ENCODE assay signal across 26 cellular contexts in genomic region chr1:116880952-116881351, GRCh38. TPM values are rescaled to one million over a fixed set of nuclear protein-coding genes. Genes with fewer than 3 reads are reported as not detected.
A peak's percentile ranks its signal among the peaks of the same experiment; 100 is the strongest.
DNase-seq lines count a peak whose midpoint lies in the region; ATAC-seq, FAIRE-seq and TF ChIP-seq lines count a peak whose summit lies in the region.
"Had no signal": no experiment of that assay in that cellular context is flagged by ENCODE, and none has a peak within 500 bp of the region (broad histone marks: within the 10 kb centered on the region; RNA-seq: fewer than 3 reads in every experiment).

No MANE protein-coding gene starts in this region.

- no peak for TF ChIP-seq POLR2A in H1 (IDR thresholded peaks at IDR 0.05; ENCODE audit: control extremely low read depth in 1 of 2, low read depth in 2 of 2, low read length in 2 of 2)

- H3K27me3 ChIP-seq in RWPE2 (ENCODE audit: insufficient read depth, poor library complexity, severe bottlenecking) = no peaks in the 10 kb centered on the region
- H3K27me3 ChIP-seq in H1 (replicated peaks in 1 of 4; ENCODE audit: control insufficient read depth in 3 of 4, extremely low read depth in 1 of 4, insufficient read depth in 3 of 4, low read length in 3 of 4) = no peaks in the 10 kb centered on the region
- no peaks in the 10 kb centered on the region for H3K27me3 ChIP-seq in smooth muscle cell (ENCODE audit: low read depth)
- H3K27me3 ChIP-seq: right lobe of liver, stomach, tibial nerve had no signal

- H3K9ac ChIP-seq in H1 (replicated peaks in 1 of 4; ENCODE audit: extremely low read depth in 1 of 4, low read depth in 3 of 4, low read length in 3 of 4) = no peak overlapping the region
- H3K9ac ChIP-seq in smooth muscle cell (ENCODE audit: low read depth) = no peak overlapping the region
- H3K9ac ChIP-seq: parathyroid adenoma had no signal

- DNase-seq in RWPE2 (ENCODE audit: low spot score) (no peak), H1 (ENCODE audit: low read depth in 1 of 2, low spot score in 2 of 2) (no peak), left ventricle myocardium superior (peak; percentile 59), smooth muscle cell (lab: John Stamatoyannopoulos, UW; ENCODE audit: unreplicated experiment) (no peak), GM19239 (ENCODE audit: insufficient read length, low spot score) (no peak), DMS114 treated with DMSO at 0.1 percent for 48 hours (lab: John Stamatoyannopoulos, UW; ENCODE audit: unreplicated experiment) (no peak)
- DNase-seq: activated CD4-positive, alpha-beta T cell treated with anti-CD3 and anti-CD28 coated beads, Interleukin-2, amount 10 ng/mL, durations not matched to agents 24 days and 14 days; anterior cingulate cortex; CD8-positive, alpha-beta T cell; central memory CD4-positive, alpha-beta T cell; foreskin fibroblast; GF-D8; H7; hippocampal formation; KG1; NCI-H526 treated with DMSO at 0.1 percent for 48 hours; right lobe of liver; stomach had no signal

- H2AK5ac ChIP-seq in H1 (ENCODE audit: low read depth, low read length) = no peak overlapping the region

- no peak overlapping the region for H3K23ac ChIP-seq in H1 (ENCODE audit: insufficient read length)

- H4K20me1 ChIP-seq in H1 (replicated peaks in 1 of 2; ENCODE audit: control insufficient read depth in 1 of 2, insufficient read depth in 2 of 2, low read length in 2 of 2) = no peaks in the 10 kb centered on the region
- H4K20me1 ChIP-seq in smooth muscle cell (ENCODE audit: low read depth) = no peaks in the 10 kb centered on the region

- CTCF ChIA-PET in H1 (lab: Charles Lee; ENCODE audit: partially characterized antibody) = interaction anchor here (0.7 to 7.5 kb wide), 29 partner anchors 12 to 381 kb away, joined by 3 to 79 read pairs (median 5); partner anchors contain the start of gene PTGFRN

- H3F3A ChIP-seq in smooth muscle cell (ENCODE audit: low read depth) = peaks cover 8% of the 10 kb centered on the region

- peak overlapping the region; percentile 47; the same call in 1 of the 2 replicates for H2BK5ac ChIP-seq in H1 (ENCODE audit: low read depth, low read length)

- FAIRE-seq in H1 (lab: Jason Lieb, UNC) (no peak), GM19239 (lab: Jason Lieb, UNC) (no peak)
- FAIRE-seq: endothelial cell of umbilical vein, GM18507, HTR-8/SVneo had no signal

- no peak for TF ChIP-seq RAD21 in H1 (IDR thresholded peaks at IDR 0.05 in 1 of 2, conservative IDR thresholded peaks at IDR 0.05 in 1 of 2; ENCODE audit: low read depth in 2 of 2, low read length in 2 of 2)

- POLR2A ChIA-PET in H1 (lab: Charles Lee; ENCODE audit: partially characterized antibody) = no interaction called here

- 97% methylated on average over 5 of the region's 7 CpGs; no CpG with 5 or more reads in 1 of the 2 experiments for WGBS in H1 (ENCODE audit: extremely low coverage in 1 of 2, insufficient coverage in 1 of 2, insufficient read length in 1 of 2, insufficient replicate concordance in 2 of 2, low coverage in 1 of 2, low lambda C conversion rate in 2 of 2, missing lambda C conversion rate in 1 of 2), 2 experiments
- 93% methylated on average over 7 of the region's 7 CpGs for WGBS in smooth muscle cell (ENCODE audit: low lambda C conversion rate)

- H3K23me2 ChIP-seq in H1 (ENCODE audit: low read depth, low read length) = no peaks in the 10 kb centered on the region; the same call in 1 of the 2 replicates

- peak overlapping the region; percentile 52; the same call in 1 of the 2 replicates for H2BK20ac ChIP-seq in H1 (ENCODE audit: low read length)

- peak overlapping the region; percentile 7 for H2BK120ac ChIP-seq in H1 (replicated peaks; ENCODE audit: low read depth, low read length)

- TF ChIP-seq CTCF in RWPE2 (IDR thresholded peaks at IDR 0.05; ENCODE audit: poor library complexity, severe bottlenecking) (no peak), H1 (IDR thresholded peaks at IDR 0.05; ENCODE audit: control extremely low read depth in 1 of 3, insufficient read depth in 1 of 3, low read depth in 1 of 3, low read length in 3 of 3) (no peak), smooth muscle cell (IDR thresholded peaks at IDR 0.05; ENCODE audit: borderline replicate concordance, insufficient read depth, poor library complexity, severe bottlenecking) (no peak)

- H4K5ac ChIP-seq in H1 (ENCODE audit: insufficient read length, low read depth, low read length) = no peak overlapping the region

- ATAC-seq in RWPE2 (ENCODE audit: low read depth) (no peak), left ventricle myocardium superior (peak; percentile 43), GM21447 (IDR thresholded peaks at IDR 0.05; ENCODE audit: unreplicated experiment) (no peak)
- ATAC-seq: CD8-positive, alpha-beta T cell; natural killer cell treated with Interleukin-12 subunit alpha and Interleukin-12 subunit beta and Interleukin-15 and Interleukin-18, amount 100 ng/mL, for 72 hours; SK-N-SH treated with all-trans-retinoic acid at 6 μM for 48 hours had no signal

- H3K4ac ChIP-seq in H1 (replicated peaks; ENCODE audit: insufficient read length, low read depth, low read length) = peak overlapping the region; percentile 4

- H3K4me2 ChIP-seq in H1 (ENCODE audit: insufficient read depth in 1 of 2, low read depth in 2 of 2, low read length in 2 of 2) (no peak overlapping the region), smooth muscle cell (no peak overlapping the region)

- peak overlapping the region; percentile 78 for H3K27ac ChIP-seq in RWPE2 (ENCODE audit: poor library complexity, severe bottlenecking)
- H3K27ac ChIP-seq in H1 (ENCODE audit: low read depth, low read length) = no peak overlapping the region
- H3K27ac ChIP-seq in smooth muscle cell (ENCODE audit: low read depth) = peak overlapping the region; percentile 91
- H3K27ac ChIP-seq: parathyroid adenoma, right lobe of liver had no signal

- intact Hi-C loops in left ventricle myocardium superior (cut with micrococcal nuclease) = loop anchor here (2.0 kb wide), 1 partner anchor 28 kb away; the partner anchor contains the start of gene PTGFRN

- H3K9me3 ChIP-seq in RWPE2 (ENCODE audit: severe bottlenecking) (no peaks in the 10 kb centered on the region), H1 (ENCODE audit: insufficient read depth in 2 of 2, low read depth in 1 of 2, low read length in 1 of 2) (no peaks in the 10 kb centered on the region), smooth muscle cell (replicated peaks; ENCODE audit: low read depth) (no peaks in the 10 kb centered on the region)
- H3K9me3 ChIP-seq: right lobe of liver, stomach, tibial nerve had no signal

- H2BK12ac ChIP-seq in H1 (ENCODE audit: low read depth, low read length) = no peak overlapping the region

- H3K4me1 ChIP-seq in RWPE2 (ENCODE audit: insufficient read depth, poor library complexity, severe bottlenecking) = peaks cover 38% of the 10 kb centered on the region
- peaks cover 4 to 20% (median 19%) of the 10 kb centered on the region in 4 experiments for H3K4me1 ChIP-seq in H1 (replicated peaks in 1 of 4; ENCODE audit: control insufficient read depth in 3 of 4, insufficient read depth in 4 of 4, low read length in 3 of 4)
- peaks cover 27% of the 10 kb centered on the region for H3K4me1 ChIP-seq in smooth muscle cell (ENCODE audit: low read depth)

- H3K4me3 ChIP-seq in RWPE2 (ENCODE audit: severe bottlenecking) (no peak overlapping the region), H1 (ENCODE audit: extremely low read depth in 1 of 4, insufficient read depth in 2 of 4, low read depth in 3 of 4, low read length in 4 of 4) (no peak overlapping the region), smooth muscle cell (no peak overlapping the region)
- H3K4me3 ChIP-seq: right lobe of liver, stomach, tibial nerve had no signal

- no peak overlapping the region for H2BK15ac ChIP-seq in H1 (ENCODE audit: low read length)

- H4K8ac ChIP-seq in H1 (ENCODE audit: extremely low read depth, insufficient read depth, low read length) = no peak overlapping the region

- no peak overlapping the region for H3K18ac ChIP-seq in H1 (ENCODE audit: extremely low read depth, low read length)

- H2AFZ ChIP-seq in H1 (ENCODE audit: low read length) = no peak overlapping the region
- no peak overlapping the region for H2AFZ ChIP-seq in smooth muscle cell (ENCODE audit: low read depth)
- H2AFZ ChIP-seq: parathyroid adenoma had no signal

- no peak overlapping the region for H3K14ac ChIP-seq in H1 (ENCODE audit: insufficient read length)

- H3K79me1 ChIP-seq in H1 (ENCODE audit: low read depth, low read length) = no peaks in the 10 kb centered on the region

- no peaks in the 10 kb centered on the region for H3K36me3 ChIP-seq in RWPE2 (ENCODE audit: low read depth)
- no peaks in the 10 kb centered on the region for H3K36me3 ChIP-seq in H1 (ENCODE audit: control insufficient read depth in 2 of 4, insufficient read depth in 4 of 4, low read length in 3 of 4)
- no peaks in the 10 kb centered on the region for H3K36me3 ChIP-seq in smooth muscle cell (ENCODE audit: low read depth)
- H3K36me3 ChIP-seq: right lobe of liver, stomach, tibial nerve had no signal

- H3K79me2 ChIP-seq in H1 (ENCODE audit: control insufficient read depth in 1 of 2, insufficient read depth in 2 of 2, low read length in 2 of 2) (no peaks in the 10 kb centered on the region), smooth muscle cell (ENCODE audit: low read depth) (no peaks in the 10 kb centered on the region)
- H3K79me2 ChIP-seq: parathyroid adenoma had no signal

- H4K91ac ChIP-seq in H1 (replicated peaks; ENCODE audit: insufficient read length, low read length) = no peak overlapping the region

- TF ChIP-seq EP300 in H1 (IDR thresholded peaks at IDR 0.05; ENCODE audit: borderline replicate concordance in 1 of 2, low read depth in 2 of 2, low read length in 2 of 2) = no peak

- no peak overlapping the region for H3K56ac ChIP-seq in H1 (replicated peaks; ENCODE audit: insufficient read length, low read depth, low read length)

RNA-seq across cellular contexts. Expression of gene PTGFRN, which starts 28.8 kb away (rescaled TPM):
- 32.6 TPM in 2 replicates for total RNA-seq in H1 (2021; fragmentation: NEBNext Ultra II Directional; extraction: Animal tissue kit (Norgen Biotek cat#: 25700))
- polyA plus RNA-seq in H1 (2011; rRNA removed) = 11.9 and 13.0 TPM in 2 replicates
- polyA plus RNA-seq in H1 (2011; cell fraction: cytosol; rRNA removed) = 13.0 TPM
- polyA plus RNA-seq in H1 (2011; cell fraction: nucleus; rRNA removed) = 14.0 TPM
- polyA plus RNA-seq in H1 (2012, experiment 1 of 2) = 18.0 to 23.3 TPM (median 18.6 TPM) in 4 replicates
- 7.5 TPM for polyA plus RNA-seq in H1 (2012, experiment 2 of 2)
- 53.5 TPM for polyA plus RNA-seq in H1 (2013, experiment 1 of 2)
- 52.9 TPM for polyA plus RNA-seq in H1 (2013, experiment 2 of 2)
- polyA minus RNA-seq in H1 (2011; rRNA and poly(A)+ RNA removed) = 37.7 and 40.5 TPM in 2 replicates
- polyA minus RNA-seq in H1 (2011; cell fraction: cytosol; rRNA and poly(A)+ RNA removed) = 18.0 TPM
- polyA minus RNA-seq in H1 (2011; cell fraction: nucleus; rRNA and poly(A)+ RNA removed) = 27.7 TPM
- 99.6 TPM for total RNA-seq in left ventricle myocardium superior
- total RNA-seq in smooth muscle cell = 97.9 and 152 TPM in 2 replicates
- 62.6 and 64.2 TPM in 2 replicates for polyA plus RNA-seq in smooth muscle cell
